In the genomic region with DNA sequence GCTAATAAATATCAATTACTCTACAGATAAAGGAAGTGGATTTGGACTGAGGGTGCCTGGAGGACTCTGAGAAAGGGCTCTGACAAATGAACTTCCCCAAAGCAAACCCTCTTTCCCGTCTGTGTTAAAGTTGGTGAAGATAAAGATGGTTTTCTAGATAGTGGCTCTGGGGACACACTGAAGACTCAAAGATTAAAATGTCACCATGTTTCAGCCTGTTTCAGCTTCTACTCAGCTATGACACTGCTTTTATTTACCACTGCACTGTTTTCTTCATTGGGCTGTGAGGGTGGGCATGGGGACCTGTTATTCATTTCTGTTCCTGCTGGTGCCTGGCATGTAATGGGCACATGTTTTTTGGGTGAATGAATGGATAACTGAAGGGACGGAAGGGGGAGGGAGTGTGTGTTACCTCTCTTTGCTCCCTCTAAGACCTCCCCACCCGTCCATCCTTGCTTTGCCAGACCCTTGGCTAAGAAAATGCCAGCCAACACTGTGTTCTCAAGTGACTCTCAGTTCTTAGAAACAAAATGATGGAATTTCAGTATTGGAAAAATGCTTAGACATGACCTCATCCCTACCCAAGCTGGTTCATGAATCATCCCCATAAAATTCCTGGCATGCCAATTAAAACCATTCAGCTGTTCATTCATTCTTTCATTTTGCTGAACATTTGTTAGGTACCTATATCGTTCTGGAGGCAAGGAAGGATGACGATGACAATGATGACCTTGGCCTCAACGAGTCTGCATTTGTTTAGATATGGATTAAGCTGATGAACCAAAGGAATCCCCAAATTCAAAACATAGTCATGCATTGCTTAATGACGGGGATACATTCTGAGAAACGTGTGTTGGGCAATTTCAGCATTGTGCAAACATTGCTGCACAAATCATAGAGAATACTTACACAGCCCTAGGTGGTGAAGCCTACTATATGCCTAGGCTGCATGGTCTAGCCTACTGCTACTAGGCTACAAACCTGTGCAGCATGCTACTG, we compare ENCODE assay signal across 1 cellular context.
TF ChIP-seq lines count a peak whose summit lies in the region.

No MANE protein-coding gene starts in this region.

TF ChIP-seq in K562, 482 proteins besides CTCF, POLR2A, EP300 and RAD21 (continued from another document and continues in another):
- TF ChIP-seq, protein P1, sequence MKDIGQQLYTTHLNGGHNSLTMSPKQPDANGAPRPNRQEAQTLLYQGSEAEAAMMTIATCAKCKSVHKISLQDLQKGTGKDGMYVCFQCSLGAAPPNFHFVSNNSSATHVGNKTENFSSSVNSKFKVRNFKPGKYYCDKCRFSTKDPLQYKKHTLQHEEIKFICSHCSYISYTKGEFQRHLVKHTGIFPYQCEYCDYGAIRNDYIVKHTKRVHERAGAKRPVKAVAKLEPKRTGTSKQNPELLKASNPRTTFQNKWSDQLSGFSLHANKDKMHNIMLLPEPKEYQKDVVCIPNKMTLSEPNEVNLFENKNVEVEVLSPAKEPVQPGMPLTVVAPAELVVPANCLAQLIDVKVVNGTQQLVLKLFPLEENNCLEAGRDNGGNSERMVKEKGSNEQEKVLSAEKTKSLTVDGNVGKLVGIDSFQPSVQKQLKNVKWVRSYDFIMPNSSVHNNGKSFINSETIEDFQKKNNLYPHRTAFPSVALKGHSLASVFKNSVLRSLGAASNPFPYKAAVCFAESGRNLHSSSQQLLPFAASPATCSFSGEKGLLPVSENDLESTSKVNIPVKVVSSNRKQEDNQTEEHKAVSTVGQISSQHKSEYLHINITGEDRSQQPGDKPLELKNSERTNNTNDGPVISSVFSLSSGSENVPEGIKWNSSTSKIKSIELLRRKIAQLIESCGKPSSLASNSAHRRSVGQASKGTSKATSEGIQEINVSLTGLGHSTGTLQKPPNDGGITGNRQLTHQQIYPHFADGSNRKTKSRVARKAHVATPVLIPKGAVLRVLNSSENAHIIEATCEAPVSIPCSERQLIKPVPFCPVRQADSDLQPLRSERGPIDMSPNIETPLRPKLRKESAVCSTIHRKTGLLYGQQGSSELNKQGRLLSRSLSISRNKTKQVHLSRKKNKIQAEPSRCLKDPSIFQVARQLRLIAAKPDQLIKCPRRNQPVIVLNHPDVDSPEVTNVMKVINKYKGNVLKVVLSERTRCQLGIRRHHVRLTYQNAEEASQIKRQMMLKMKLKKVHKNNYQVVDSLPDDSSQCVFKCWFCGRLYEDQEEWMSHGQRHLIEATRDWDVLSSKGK (CRISPR knock-in tag; IDR thresholded peaks at IDR 0.05) = no peak
- TF ChIP-seq ARNT (IDR thresholded peaks at IDR 0.05) (peak in 1 of 2 experiments; percentile 60; a peak in 1 of 4 replicates), ATF7 (IDR thresholded peaks at IDR 0.05) (peak; percentile 25; the same call in 1 of the 2 replicates), CREM (IDR thresholded peaks at IDR 0.05; ENCODE audit: low read depth) (peak; percentile 37; the same call in 1 of the 2 replicates), TRIM24 (IDR thresholded peaks at IDR 0.05) (peak; percentile 53 to 75; a peak in 2 of 4 replicates), SAFB (IDR thresholded peaks at IDR 0.05; ENCODE audit: borderline replicate concordance, low read depth, low read length) (no peak), CBFA2T2 (conservative IDR thresholded peaks at IDR 0.05) (peak; percentile 82), CTBP1 (IDR thresholded peaks at IDR 0.05; ENCODE audit: borderline replicate concordance) (peak; percentile 60; the same call in 1 of the 2 replicates), TOE1 (IDR thresholded peaks at IDR 0.05; ENCODE audit: borderline replicate concordance) (peak; percentile 23; the same call in 1 of the 2 replicates), TOE1 (CRISPR knock-in tag; IDR thresholded peaks at IDR 0.05; ENCODE audit: borderline replicate concordance, low read depth) (no peak), NR1H2 (CRISPR knock-in tag; IDR thresholded peaks at IDR 0.05) (no peak), NFIC (IDR thresholded peaks at IDR 0.05) (peak; percentile 39), KDM1A (IDR thresholded peaks at IDR 0.05) (peak; percentile 25 to 38; a peak in 2 of 4 replicates), ZNF583 (CRISPR knock-in tag; IDR thresholded peaks at IDR 0.05) (peak; percentile 54; the same call in 1 of the 2 replicates), SMARCB1 (IDR thresholded peaks at IDR 0.05; ENCODE audit: insufficient read length, low read depth) (peak; percentile 42), ZBTB7A (IDR thresholded peaks at IDR 0.05; ENCODE audit: borderline replicate concordance, control insufficient read depth, low read depth, low read length) (no peak), MAFG (tag; conservative IDR thresholded peaks at IDR 0.05) (peak; percentile 63), ZFX (CRISPR knock-in tag; IDR thresholded peaks at IDR 0.05) (no peak), TEAD2 (tag; IDR thresholded peaks at IDR 0.05) (no peak), SMAD3 (CRISPR knock-in tag; conservative IDR thresholded peaks at IDR 0.05) (peak; percentile 58; the same call in 1 of the 2 replicates), ZSCAN32 (CRISPR knock-in tag; IDR thresholded peaks at IDR 0.05) (0 out of 2 replicates have a peak, but pooled peaks have one; percentile 50), PCBP2 (IDR thresholded peaks at IDR 0.05; ENCODE audit: low read depth, low read length, poor library complexity, severe bottlenecking) (no peak), KHSRP (IDR thresholded peaks at IDR 0.05) (no peak), NELFE (IDR thresholded peaks at IDR 0.05; ENCODE audit: insufficient read depth, insufficient read length) (no peak), ARID1B (IDR thresholded peaks at IDR 0.05) (peak; percentile 90), SMARCA5 (IDR thresholded peaks at IDR 0.05) (0 out of 2 replicates have a peak, but pooled peaks have one; percentile 27), RFX5 (IDR thresholded peaks at IDR 0.05; ENCODE audit: low read depth, low read length) (no peak), FUS (optimal IDR thresholded peaks at IDR 0.05; ENCODE audit: low read depth, low read length) (no peak), NFE2 (IDR thresholded peaks at IDR 0.05; ENCODE audit: low read depth) (peak; percentile 77), CEBPG (CRISPR knock-in tag; IDR thresholded peaks at IDR 0.05) (peak; percentile 27; the same call in 1 of the 2 replicates), CEBPG (tag; conservative IDR thresholded peaks at IDR 0.05 in 1 of 2, IDR thresholded peaks at IDR 0.05 in 1 of 2) (peak; percentile 75 to 89), TBL1XR1 (IDR thresholded peaks at IDR 0.05; ENCODE audit: low read length in 2 of 2) (no peak), TCF3 (CRISPR knock-in tag; IDR thresholded peaks at IDR 0.05) (peak; percentile 81), MTA2 (IDR thresholded peaks at IDR 0.05; ENCODE audit: low read depth) (peak; percentile 79), CHCHD3 (CRISPR knock-in tag; IDR thresholded peaks at IDR 0.05) (no peak), FOS (IDR thresholded peaks at IDR 0.05; ENCODE audit: extremely low read depth, insufficient read length) (no peak)
- TF ChIP-seq, protein P2, sequence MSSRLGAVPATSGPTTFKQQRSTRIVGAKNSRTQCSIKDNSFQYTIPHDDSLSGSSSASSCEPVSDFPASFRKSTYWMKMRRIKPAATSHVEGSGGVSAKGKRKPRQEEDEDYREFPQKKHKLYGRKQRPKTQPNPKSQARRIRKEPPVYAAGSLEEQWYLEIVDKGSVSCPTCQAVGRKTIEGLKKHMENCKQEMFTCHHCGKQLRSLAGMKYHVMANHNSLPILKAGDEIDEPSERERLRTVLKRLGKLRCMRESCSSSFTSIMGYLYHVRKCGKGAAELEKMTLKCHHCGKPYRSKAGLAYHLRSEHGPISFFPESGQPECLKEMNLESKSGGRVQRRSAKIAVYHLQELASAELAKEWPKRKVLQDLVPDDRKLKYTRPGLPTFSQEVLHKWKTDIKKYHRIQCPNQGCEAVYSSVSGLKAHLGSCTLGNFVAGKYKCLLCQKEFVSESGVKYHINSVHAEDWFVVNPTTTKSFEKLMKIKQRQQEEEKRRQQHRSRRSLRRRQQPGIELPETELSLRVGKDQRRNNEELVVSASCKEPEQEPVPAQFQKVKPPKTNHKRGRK (tag; IDR thresholded peaks at IDR 0.05) = no peak
- TF ChIP-seq, protein P3, sequence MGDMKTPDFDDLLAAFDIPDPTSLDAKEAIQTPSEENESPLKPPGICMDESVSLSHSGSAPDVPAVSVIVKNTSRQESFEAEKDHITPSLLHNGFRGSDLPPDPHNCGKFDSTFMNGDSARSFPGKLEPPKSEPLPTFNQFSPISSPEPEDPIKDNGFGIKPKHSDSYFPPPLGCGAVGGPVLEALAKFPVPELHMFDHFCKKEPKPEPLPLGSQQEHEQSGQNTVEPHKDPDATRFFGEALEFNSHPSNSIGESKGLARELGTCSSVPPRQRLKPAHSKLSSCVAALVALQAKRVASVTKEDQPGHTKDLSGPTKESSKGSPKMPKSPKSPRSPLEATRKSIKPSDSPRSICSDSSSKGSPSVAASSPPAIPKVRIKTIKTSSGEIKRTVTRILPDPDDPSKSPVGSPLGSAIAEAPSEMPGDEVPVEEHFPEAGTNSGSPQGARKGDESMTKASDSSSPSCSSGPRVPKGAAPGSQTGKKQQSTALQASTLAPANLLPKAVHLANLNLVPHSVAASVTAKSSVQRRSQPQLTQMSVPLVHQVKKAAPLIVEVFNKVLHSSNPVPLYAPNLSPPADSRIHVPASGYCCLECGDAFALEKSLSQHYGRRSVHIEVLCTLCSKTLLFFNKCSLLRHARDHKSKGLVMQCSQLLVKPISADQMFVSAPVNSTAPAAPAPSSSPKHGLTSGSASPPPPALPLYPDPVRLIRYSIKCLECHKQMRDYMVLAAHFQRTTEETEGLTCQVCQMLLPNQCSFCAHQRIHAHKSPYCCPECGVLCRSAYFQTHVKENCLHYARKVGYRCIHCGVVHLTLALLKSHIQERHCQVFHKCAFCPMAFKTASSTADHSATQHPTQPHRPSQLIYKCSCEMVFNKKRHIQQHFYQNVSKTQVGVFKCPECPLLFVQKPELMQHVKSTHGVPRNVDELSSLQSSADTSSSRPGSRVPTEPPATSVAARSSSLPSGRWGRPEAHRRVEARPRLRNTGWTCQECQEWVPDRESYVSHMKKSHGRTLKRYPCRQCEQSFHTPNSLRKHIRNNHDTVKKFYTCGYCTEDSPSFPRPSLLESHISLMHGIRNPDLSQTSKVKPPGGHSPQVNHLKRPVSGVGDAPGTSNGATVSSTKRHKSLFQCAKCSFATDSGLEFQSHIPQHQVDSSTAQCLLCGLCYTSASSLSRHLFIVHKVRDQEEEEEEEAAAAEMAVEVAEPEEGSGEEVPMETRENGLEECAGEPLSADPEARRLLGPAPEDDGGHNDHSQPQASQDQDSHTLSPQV (IDR thresholded peaks at IDR 0.05) = peak; percentile 79
- TF ChIP-seq, protein P4, sequence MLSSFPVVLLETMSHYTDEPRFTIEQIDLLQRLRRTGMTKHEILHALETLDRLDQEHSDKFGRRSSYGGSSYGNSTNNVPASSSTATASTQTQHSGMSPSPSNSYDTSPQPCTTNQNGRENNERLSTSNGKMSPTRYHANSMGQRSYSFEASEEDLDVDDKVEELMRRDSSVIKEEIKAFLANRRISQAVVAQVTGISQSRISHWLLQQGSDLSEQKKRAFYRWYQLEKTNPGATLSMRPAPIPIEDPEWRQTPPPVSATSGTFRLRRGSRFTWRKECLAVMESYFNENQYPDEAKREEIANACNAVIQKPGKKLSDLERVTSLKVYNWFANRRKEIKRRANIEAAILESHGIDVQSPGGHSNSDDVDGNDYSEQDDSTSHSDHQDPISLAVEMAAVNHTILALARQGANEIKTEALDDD (IDR thresholded peaks at IDR 0.05) = peak; percentile 76
- TF ChIP-seq, protein P5, sequence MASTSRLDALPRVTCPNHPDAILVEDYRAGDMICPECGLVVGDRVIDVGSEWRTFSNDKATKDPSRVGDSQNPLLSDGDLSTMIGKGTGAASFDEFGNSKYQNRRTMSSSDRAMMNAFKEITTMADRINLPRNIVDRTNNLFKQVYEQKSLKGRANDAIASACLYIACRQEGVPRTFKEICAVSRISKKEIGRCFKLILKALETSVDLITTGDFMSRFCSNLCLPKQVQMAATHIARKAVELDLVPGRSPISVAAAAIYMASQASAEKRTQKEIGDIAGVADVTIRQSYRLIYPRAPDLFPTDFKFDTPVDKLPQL (IDR thresholded peaks at IDR 0.05; ENCODE audit: extremely low read depth, insufficient read length) = no peak
- TF ChIP-seq, protein P6, sequence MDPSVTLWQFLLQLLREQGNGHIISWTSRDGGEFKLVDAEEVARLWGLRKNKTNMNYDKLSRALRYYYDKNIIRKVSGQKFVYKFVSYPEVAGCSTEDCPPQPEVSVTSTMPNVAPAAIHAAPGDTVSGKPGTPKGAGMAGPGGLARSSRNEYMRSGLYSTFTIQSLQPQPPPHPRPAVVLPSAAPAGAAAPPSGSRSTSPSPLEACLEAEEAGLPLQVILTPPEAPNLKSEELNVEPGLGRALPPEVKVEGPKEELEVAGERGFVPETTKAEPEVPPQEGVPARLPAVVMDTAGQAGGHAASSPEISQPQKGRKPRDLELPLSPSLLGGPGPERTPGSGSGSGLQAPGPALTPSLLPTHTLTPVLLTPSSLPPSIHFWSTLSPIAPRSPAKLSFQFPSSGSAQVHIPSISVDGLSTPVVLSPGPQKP (CRISPR knock-in tag; IDR thresholded peaks at IDR 0.05) = no peak
- TF ChIP-seq, protein P7, sequence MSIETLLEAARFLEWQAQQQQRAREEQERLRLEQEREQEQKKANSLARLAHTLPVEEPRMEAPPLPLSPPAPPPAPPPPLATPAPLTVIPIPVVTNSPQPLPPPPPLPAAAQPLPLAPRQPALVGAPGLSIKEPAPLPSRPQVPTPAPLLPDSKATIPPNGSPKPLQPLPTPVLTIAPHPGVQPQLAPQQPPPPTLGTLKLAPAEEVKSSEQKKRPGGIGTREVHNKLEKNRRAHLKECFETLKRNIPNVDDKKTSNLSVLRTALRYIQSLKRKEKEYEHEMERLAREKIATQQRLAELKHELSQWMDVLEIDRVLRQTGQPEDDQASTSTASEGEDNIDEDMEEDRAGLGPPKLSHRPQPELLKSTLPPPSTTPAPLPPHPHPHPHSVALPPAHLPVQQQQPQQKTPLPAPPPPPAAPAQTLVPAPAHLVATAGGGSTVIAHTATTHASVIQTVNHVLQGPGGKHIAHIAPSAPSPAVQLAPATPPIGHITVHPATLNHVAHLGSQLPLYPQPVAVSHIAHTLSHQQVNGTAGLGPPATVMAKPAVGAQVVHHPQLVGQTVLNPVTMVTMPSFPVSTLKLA (conservative IDR thresholded peaks at IDR 0.05) = 0 out of 4 replicates have a peak, but pooled peaks of 1 of the 2 experiments have one; percentile 2
- TF ChIP-seq, protein P8, sequence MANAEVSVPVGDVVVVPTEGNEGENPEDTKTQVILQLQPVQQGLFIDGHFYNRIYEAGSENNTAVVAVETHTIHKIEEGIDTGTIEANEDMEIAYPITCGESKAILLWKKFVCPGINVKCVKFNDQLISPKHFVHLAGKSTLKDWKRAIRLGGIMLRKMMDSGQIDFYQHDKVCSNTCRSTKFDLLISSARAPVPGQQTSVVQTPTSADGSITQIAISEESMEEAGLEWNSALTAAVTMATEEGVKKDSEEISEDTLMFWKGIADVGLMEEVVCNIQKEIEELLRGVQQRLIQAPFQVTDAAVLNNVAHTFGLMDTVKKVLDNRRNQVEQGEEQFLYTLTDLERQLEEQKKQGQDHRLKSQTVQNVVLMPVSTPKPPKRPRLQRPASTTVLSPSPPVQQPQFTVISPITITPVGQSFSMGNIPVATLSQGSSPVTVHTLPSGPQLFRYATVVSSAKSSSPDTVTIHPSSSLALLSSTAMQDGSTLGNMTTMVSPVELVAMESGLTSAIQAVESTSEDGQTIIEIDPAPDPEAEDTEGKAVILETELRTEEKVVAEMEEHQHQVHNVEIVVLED (CRISPR knock-in tag; IDR thresholded peaks at IDR 0.05) = no peak
- TF ChIP-seq, protein P9, sequence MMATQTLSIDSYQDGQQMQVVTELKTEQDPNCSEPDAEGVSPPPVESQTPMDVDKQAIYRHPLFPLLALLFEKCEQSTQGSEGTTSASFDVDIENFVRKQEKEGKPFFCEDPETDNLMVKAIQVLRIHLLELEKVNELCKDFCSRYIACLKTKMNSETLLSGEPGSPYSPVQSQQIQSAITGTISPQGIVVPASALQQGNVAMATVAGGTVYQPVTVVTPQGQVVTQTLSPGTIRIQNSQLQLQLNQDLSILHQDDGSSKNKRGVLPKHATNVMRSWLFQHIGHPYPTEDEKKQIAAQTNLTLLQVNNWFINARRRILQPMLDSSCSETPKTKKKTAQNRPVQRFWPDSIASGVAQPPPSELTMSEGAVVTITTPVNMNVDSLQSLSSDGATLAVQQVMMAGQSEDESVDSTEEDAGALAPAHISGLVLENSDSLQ (IDR thresholded peaks at IDR 0.05) = 0 out of 2 replicates have a peak, but pooled peaks have one; percentile 24
